9 cellular contexts compared by ENCODE assay signal in genomic region chr9:107213561-107214028, GRCh38.
DNase-seq lines count a peak whose midpoint lies in the region; ATAC-seq, FAIRE-seq and TF ChIP-seq lines count a peak whose summit lies in the region.
"Had no signal": no experiment of that assay in that cellular context is flagged by ENCODE, and none has a peak within 500 bp of the region (broad histone marks: within the 10 kb centered on the region; RNA-seq: fewer than 3 reads in every experiment).

No MANE protein-coding gene starts in this region.

- intact Hi-C loops in CD14-positive monocyte (cut with micrococcal nuclease), result no loop called here

- peaks cover 0 to 9% (median 1%) of the 10 kb centered on the region in 3 donors for H3K27me3 Mint-ChIP-seq in CD14-positive monocyte (ENCODE audit: low read depth in 3 of 3)

- H3K4me1 Mint-ChIP-seq in CD14-positive monocyte, result peaks cover 26% of the 10 kb centered on the region
- H3K4me1 Mint-ChIP-seq: nephron had no signal

- no peak overlapping the region for H3K4me3 ChIP-seq in epithelial cell of esophagus (ENCODE audit: low read length)

- ATAC-seq in HG03196 (IDR thresholded peaks at IDR 0.05; ENCODE audit: unreplicated experiment), result peak; percentile 90

- DNase-seq in CD14-positive monocyte (ENCODE audit: low spot score) (peak; percentile 62), GM19239 (ENCODE audit: insufficient read length, low spot score) (peak; percentile 9), SKM-1 (lab: John Stamatoyannopoulos, UW; ENCODE audit: unreplicated experiment) (peak; percentile 3), epithelial cell of esophagus (ENCODE audit: low read depth) (peak; percentile 92), NCI-H345 treated with DMSO at 0.1 percent for 48 hours (lab: John Stamatoyannopoulos, UW; ENCODE audit: unreplicated experiment) (no peak), NCI-H2196 (lab: John Stamatoyannopoulos, UW; ENCODE audit: unreplicated experiment) (no peak)
- peak; percentile 2 to 23 for DNase-seq in stimulated activated CD4-positive, alpha-beta T cell treated with anti-CD3 and anti-CD28 coated beads, Interleukin-4, amount 100 ng/mL, for 4 hours

- H3K36me3 Mint-ChIP-seq in CD14-positive monocyte, result no peaks in the 10 kb centered on the region

- H3K9me3 Mint-ChIP-seq in CD14-positive monocyte, result peaks cover 0 to 3% (median 2%) of the 10 kb centered on the region in 7 donors
- H3K9me3 Mint-ChIP-seq: nephron had no signal

- peak overlapping the region in 1 of 2 donors; percentile 61 for H3K4me3 Mint-ChIP-seq in CD14-positive monocyte
- H3K4me3 Mint-ChIP-seq: nephron had no signal

- TF ChIP-seq CTCF in CD14-positive monocyte (IDR thresholded peaks at IDR 0.05), result no peak
- no peak for TF ChIP-seq CTCF in epithelial cell of esophagus (IDR thresholded peaks at IDR 0.05; ENCODE audit: insufficient read depth, low read depth, low read length, missing control alignments)

- FAIRE-seq in GM19239 (lab: Jason Lieb, UNC), result no peak

- H3K27ac Mint-ChIP-seq in CD14-positive monocyte, result peak overlapping the region; percentile 31 to 91 (median 73)
- H3K27ac Mint-ChIP-seq: nephron had no signal

Comparison
In these comparisons a context has a peak if more than half of its experiments do, and no peak if none do; other contexts are left out.
1. DNase-seq: peak in CD14-positive monocyte (single experiment), GM19239 (single experiment), SKM-1 (single experiment), epithelial cell of esophagus (single experiment) and stimulated activated CD4-positive, alpha-beta T cell treated with anti-CD3 and anti-CD28 coated beads, Interleukin-4, amount 100 ng/mL, for 4 hours (2 of 2); none in NCI-H345 treated with DMSO at 0.1 percent for 48 hours (single experiment) and NCI-H2196 (single experiment).